In genomic region chr21:34603710-34604057, GRCh38 we compare ENCODE assay signal across 4 cellular contexts.
"Had no signal": no experiment of that assay in that cellular context is flagged by ENCODE, and none has a peak within 500 bp of the region (broad histone marks: within the 10 kb centered on the region; RNA-seq: fewer than 3 reads in every experiment).

No MANE protein-coding gene starts in this region.

- H3K27me3 ChIP-seq: colonic mucosa, heart left ventricle, tibial artery had no signal

- H3K27ac ChIP-seq: colonic mucosa, tibial artery had no signal

- H3K4me1 ChIP-seq: colonic mucosa had no signal

- H3K36me3 ChIP-seq: colonic mucosa, heart left ventricle, tibial artery had no signal

- H3K4me3 ChIP-seq: colonic mucosa, heart left ventricle, mucosa of descending colon, tibial artery had no signal

- H3K9me3 ChIP-seq: colonic mucosa, mucosa of descending colon, tibial artery had no signal
